ENCODE assay signal across 19 cellular contexts in genomic region chr5:92605591-92605990, GRCh38.
"Had no signal": no experiment of that assay in that cellular context is flagged by ENCODE, and none has a peak within 500 bp of the region (broad histone marks: within the 10 kb centered on the region; RNA-seq: fewer than 3 reads in every experiment).

No MANE protein-coding gene starts in this region.

- H3K27me3 Mint-ChIP-seq: activated CD4-positive, alpha-beta memory T cell treated with anti-CD3 and anti-CD28 coated beads, Interleukin-2, amount 10 ng/mL, durations not matched to agents 7 days and 5 days; activated naive CD8-positive, alpha-beta T cell treated with anti-CD3 and anti-CD28 coated beads, Interleukin-2, amount 10 ng/mL, durations not matched to agents 7 days and 5 days; natural killer cell treated with Interleukin-12 subunit alpha and Interleukin-12 subunit beta and Interleukin-15 and Interleukin-18, amount 100 ng/mL, for 72 hours had no signal

- H3K27ac Mint-ChIP-seq: activated CD4-positive, alpha-beta memory T cell treated with anti-CD3 and anti-CD28 coated beads, Interleukin-2, amount 10 ng/mL, durations not matched to agents 7 days and 5 days; activated naive CD8-positive, alpha-beta T cell treated with anti-CD3 and anti-CD28 coated beads, Interleukin-2, amount 10 ng/mL, durations not matched to agents 7 days and 5 days; activated T-cell treated with anti-CD3 and anti-CD28 coated beads, Interleukin-2, amount 50 U/mL, for 72 hours; natural killer cell treated with Interleukin-12 subunit alpha and Interleukin-12 subunit beta and Interleukin-15 and Interleukin-18, amount 100 ng/mL, for 72 hours; type B pancreatic cell had no signal

- H3K4me3 ChIP-seq: psoas muscle, suprapubic skin had no signal

- H3K4me3 Mint-ChIP-seq: activated CD4-positive, alpha-beta memory T cell treated with anti-CD3 and anti-CD28 coated beads, Interleukin-2, amount 10 ng/mL, durations not matched to agents 7 days and 5 days; activated naive CD8-positive, alpha-beta T cell treated with anti-CD3 and anti-CD28 coated beads, Interleukin-2, amount 10 ng/mL, durations not matched to agents 7 days and 5 days; activated T-cell treated with anti-CD3 and anti-CD28 coated beads, Interleukin-2, amount 50 U/mL, for 72 hours; natural killer cell treated with Interleukin-12 subunit alpha and Interleukin-12 subunit beta and Interleukin-15 and Interleukin-18, amount 100 ng/mL, for 72 hours; type B pancreatic cell had no signal

- H3K27ac ChIP-seq: psoas muscle, suprapubic skin, VCaP had no signal

- H3K36me3 Mint-ChIP-seq: activated naive CD8-positive, alpha-beta T cell treated with anti-CD3 and anti-CD28 coated beads, Interleukin-2, amount 10 ng/mL, durations not matched to agents 7 days and 5 days; natural killer cell treated with Interleukin-12 subunit alpha and Interleukin-12 subunit beta and Interleukin-15 and Interleukin-18, amount 100 ng/mL, for 72 hours; type B pancreatic cell had no signal

- ATAC-seq: activated T-cell treated with anti-CD3 and anti-CD28 coated beads, Interleukin-2, amount 50 U/mL, for 72 hours; esophagus mucosa; left ventricle myocardium superior; natural killer cell treated with Interleukin-12 subunit alpha and Interleukin-12 subunit beta and Interleukin-15 and Interleukin-18, amount 100 ng/mL, for 72 hours; psoas muscle; sciatic nerve had no signal

- H3K4me1 Mint-ChIP-seq: activated CD4-positive, alpha-beta memory T cell treated with anti-CD3 and anti-CD28 coated beads, Interleukin-2, amount 10 ng/mL, durations not matched to agents 7 days and 5 days; activated naive CD8-positive, alpha-beta T cell treated with anti-CD3 and anti-CD28 coated beads, Interleukin-2, amount 10 ng/mL, durations not matched to agents 7 days and 5 days had no signal

- H3K36me3 ChIP-seq: suprapubic skin had no signal

- DNase-seq: activated CD4-positive, alpha-beta memory T cell treated with anti-CD3 and anti-CD28 coated beads, Interleukin-2, amount 10 ng/mL, durations not matched to agents 7 days and 5 days; activated CD8-positive, alpha-beta memory T cell treated with anti-CD3 and anti-CD28 coated beads, Interleukin-2, amount 50 U/mL, for 4 hours; activated gamma-delta T cell treated with Interleukin-2 at 50 U/mL for 16 hours; activated naive CD8-positive, alpha-beta T cell treated with anti-CD3 and anti-CD28 coated beads, Interleukin-2, amount 10 ng/mL, durations not matched to agents 7 days and 5 days; activated T-cell treated with anti-CD3 and anti-CD28 coated beads, Interleukin-2, amount 50 U/mL, for 72 hours; aorta; kidney; left ventricle myocardium superior; mesenchymal stem cell; psoas muscle; stimulated activated CD4-positive, alpha-beta T cell treated with anti-CD3 and anti-CD28 coated beads, Interleukin-12 subunit alpha, Interleukin-12 subunit beta, amount 100 ng/mL, for 4 hours; stimulated activated CD4-positive, alpha-beta T cell treated with anti-CD3 and anti-CD28 coated beads, Interleukin-2, amount 100 ng/mL, for 48 hours; stimulated activated naive CD4-positive, alpha-beta T cell treated with Interleukin-2 at 50 U/mL for 16 hours had no signal

- H3K9me3 ChIP-seq: psoas muscle, suprapubic skin had no signal
